9 cellular contexts compared by ENCODE assay signal in the genomic region with DNA sequence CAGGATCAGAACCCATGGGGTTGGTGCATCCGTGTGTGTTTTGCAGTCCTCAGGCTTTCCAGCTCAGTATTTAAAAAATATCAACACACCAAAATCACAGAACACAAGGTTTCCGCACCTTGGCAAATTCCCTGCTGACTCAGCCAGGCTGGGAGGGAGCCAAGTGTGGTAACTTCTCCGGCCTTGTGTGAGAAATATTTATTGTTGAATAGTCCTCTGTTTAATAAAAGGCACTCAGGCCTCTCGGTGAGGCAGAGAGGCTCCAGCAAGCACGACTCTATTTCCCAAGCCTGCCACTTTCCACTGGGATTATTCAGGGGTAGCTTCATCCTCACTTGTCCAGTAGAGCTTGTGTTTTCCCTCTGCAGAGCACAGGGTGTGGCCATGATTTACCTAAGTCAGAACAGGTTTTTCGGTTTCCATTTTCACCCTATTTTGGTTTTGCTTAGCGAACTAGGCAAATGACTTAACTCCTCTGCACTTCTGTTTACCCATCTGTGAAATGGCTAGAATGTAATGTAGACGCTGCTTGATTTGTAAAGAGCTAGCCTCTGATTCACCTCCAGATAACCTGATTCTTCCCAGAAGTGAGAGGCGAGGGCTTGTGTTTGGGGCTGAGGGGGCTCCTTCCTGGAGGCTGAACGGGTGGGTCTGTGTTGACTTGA. TPM values are rescaled to one million over a fixed set of nuclear protein-coding genes. Genes with fewer than 3 reads are reported as not detected.
DNase-seq lines count a peak whose midpoint lies in the region; ATAC-seq and TF ChIP-seq lines count a peak whose summit lies in the region.
"Had no signal": no experiment of that assay in that cellular context is flagged by ENCODE, and none has a peak within 500 bp of the region (broad histone marks: within the 10 kb centered on the region; RNA-seq: fewer than 3 reads in every experiment).

No MANE protein-coding gene starts in this region.

- H3K4me1 ChIP-seq in DOHH2 (ENCODE audit: control insufficient read depth, low read length) = peaks cover 72% of the 10 kb centered on the region
- H3K4me1 ChIP-seq in esophagus squamous epithelium = peaks cover 22 to 40% (median 32%) of the 10 kb centered on the region in 3 donors
- peaks cover 19% of the 10 kb centered on the region for H3K4me1 ChIP-seq in rectal smooth muscle tissue (ENCODE audit: control insufficient read depth, insufficient read depth, low read length)

- H3K4me3 ChIP-seq in DOHH2 (ENCODE audit: low read length) = peak overlapping the region; percentile 54
- H3K4me3 ChIP-seq in esophagus squamous epithelium = peak overlapping the region in 1 of 4 donors; percentile 42
- H3K4me3 ChIP-seq in rectal smooth muscle tissue (ENCODE audit: low read length) = peak overlapping the region; percentile 28

- intact Hi-C loops in esophagus squamous epithelium (cut with DNase I) = no loop called here

- peak; percentile 40 for TF ChIP-seq RAD21 in Ishikawa (IDR thresholded peaks at IDR 0.05; ENCODE audit: low read depth)

- no peak overlapping the region for H3K9ac ChIP-seq in rectal smooth muscle tissue (ENCODE audit: low read length)

- TF ChIP-seq CTCF in DOHH2 (IDR thresholded peaks at IDR 0.05; ENCODE audit: low read depth, low read length, poor library complexity, severe bottlenecking) (no peak), esophagus squamous epithelium (IDR thresholded peaks at IDR 0.05) (no peak)

- H4K20me1 ChIP-seq in DOHH2 (ENCODE audit: control insufficient read depth, insufficient read depth, low read depth, low read length) = no peaks in the 10 kb centered on the region

- H3K36me3 ChIP-seq in DOHH2 (ENCODE audit: control insufficient read depth, low read length) (no peaks in the 10 kb centered on the region), esophagus squamous epithelium (no peaks in the 10 kb centered on the region), rectal smooth muscle tissue (ENCODE audit: control insufficient read depth, insufficient read depth, low read length) (no peaks in the 10 kb centered on the region)

- no peak for DNase-seq in esophagus squamous epithelium (lab: John Stamatoyannopoulos, UW)
- DNase-seq in OCI-M1 (lab: John Stamatoyannopoulos, UW) = no peak
- no peak for DNase-seq in globus pallidus (ENCODE audit: low spot score)

- H3K27me3 ChIP-seq in DOHH2 (ENCODE audit: control insufficient read depth, low read length) = no peaks in the 10 kb centered on the region
- H3K27me3 ChIP-seq in esophagus squamous epithelium = no peaks in the 10 kb centered on the region
- H3K27me3 ChIP-seq in rectal smooth muscle tissue (ENCODE audit: control insufficient read depth, insufficient read depth, low read length) = no peaks in the 10 kb centered on the region

- H3F3A ChIP-seq in DOHH2 (ENCODE audit: control insufficient read depth, insufficient read depth) = no peaks in the 10 kb centered on the region

- TF ChIP-seq POLR2A in esophagus squamous epithelium (IDR thresholded peaks at IDR 0.05) (no peak), GM18505 (IDR thresholded peaks at IDR 0.05; ENCODE audit: borderline replicate concordance, extremely low read depth, insufficient read depth, insufficient read length) (no peak)

- peak; percentile 93 for TF ChIP-seq EP300 in Ishikawa (IDR thresholded peaks at IDR 0.05; ENCODE audit: borderline replicate concordance)

- no peaks in the 10 kb centered on the region for H3K9me3 ChIP-seq in DOHH2 (ENCODE audit: control insufficient read depth, insufficient read depth, low read length)
- H3K9me3 ChIP-seq in esophagus squamous epithelium = no peaks in the 10 kb centered on the region

- H3K9me2 ChIP-seq in DOHH2 (replicated peaks; ENCODE audit: control insufficient read depth, low read length) = no peaks in the 10 kb centered on the region

- 10 to 27% methylated on average over 10 of the region's 10 CpGs for WGBS in esophagus squamous epithelium, 2 donors

- ATAC-seq in GM21515 (IDR thresholded peaks at IDR 0.05; ENCODE audit: unreplicated experiment) (peak; percentile 91), GM18505 (IDR thresholded peaks at IDR 0.05; ENCODE audit: unreplicated experiment) (no peak)

- H3K27ac ChIP-seq in DOHH2 (ENCODE audit: low read depth, low read length) (0 out of 2 replicates have a peak overlapping the region, but pooled peaks have one; percentile 10), esophagus squamous epithelium (peak overlapping the region; percentile 77 to 89 (median 86)), rectal smooth muscle tissue (ENCODE audit: low read depth, low read length) (peak overlapping the region; percentile 81)
- H3K27ac ChIP-seq: HL-60 had no signal

- peak overlapping the region; percentile 54 for H3K4me2 ChIP-seq in DOHH2 (ENCODE audit: low read length)

- no peaks in the 10 kb centered on the region for H3K79me2 ChIP-seq in DOHH2 (ENCODE audit: control insufficient read depth, low read length)

TF ChIP-seq in Ishikawa, 13 proteins besides CTCF, POLR2A, EP300 and RAD21:
- TF ChIP-seq ZBTB7A (IDR thresholded peaks at IDR 0.05; ENCODE audit: low read depth) (peak; percentile 71), TCF12 (IDR thresholded peaks at IDR 0.05; ENCODE audit: low read depth) (peak; percentile 90), CREB1 (IDR thresholded peaks at IDR 0.05; ENCODE audit: low read depth) (peak; percentile 41; the same call in 1 of the 2 replicates), CEBPB (IDR thresholded peaks at IDR 0.05) (no peak; the same call in none of the 2 replicates), NFIC (IDR thresholded peaks at IDR 0.05) (peak; percentile 97), FOXM1 (IDR thresholded peaks at IDR 0.05; ENCODE audit: borderline replicate concordance, low read depth) (peak; percentile 82), YY1 (IDR thresholded peaks at IDR 0.05; ENCODE audit: low read depth) (peak; percentile 36), EGR1 (IDR thresholded peaks at IDR 0.05) (no peak), TEAD4 (IDR thresholded peaks at IDR 0.05) (peak; percentile 72), TAF1 (IDR thresholded peaks at IDR 0.05; ENCODE audit: low read depth) (no peak)
- TF ChIP-seq, protein P1, sequence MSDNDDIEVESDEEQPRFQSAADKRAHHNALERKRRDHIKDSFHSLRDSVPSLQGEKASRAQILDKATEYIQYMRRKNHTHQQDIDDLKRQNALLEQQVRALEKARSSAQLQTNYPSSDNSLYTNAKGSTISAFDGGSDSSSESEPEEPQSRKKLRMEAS (IDR thresholded peaks at IDR 0.05) = peak; percentile 57; the same call in 1 of the 2 replicates
- TF ChIP-seq, protein P2, sequence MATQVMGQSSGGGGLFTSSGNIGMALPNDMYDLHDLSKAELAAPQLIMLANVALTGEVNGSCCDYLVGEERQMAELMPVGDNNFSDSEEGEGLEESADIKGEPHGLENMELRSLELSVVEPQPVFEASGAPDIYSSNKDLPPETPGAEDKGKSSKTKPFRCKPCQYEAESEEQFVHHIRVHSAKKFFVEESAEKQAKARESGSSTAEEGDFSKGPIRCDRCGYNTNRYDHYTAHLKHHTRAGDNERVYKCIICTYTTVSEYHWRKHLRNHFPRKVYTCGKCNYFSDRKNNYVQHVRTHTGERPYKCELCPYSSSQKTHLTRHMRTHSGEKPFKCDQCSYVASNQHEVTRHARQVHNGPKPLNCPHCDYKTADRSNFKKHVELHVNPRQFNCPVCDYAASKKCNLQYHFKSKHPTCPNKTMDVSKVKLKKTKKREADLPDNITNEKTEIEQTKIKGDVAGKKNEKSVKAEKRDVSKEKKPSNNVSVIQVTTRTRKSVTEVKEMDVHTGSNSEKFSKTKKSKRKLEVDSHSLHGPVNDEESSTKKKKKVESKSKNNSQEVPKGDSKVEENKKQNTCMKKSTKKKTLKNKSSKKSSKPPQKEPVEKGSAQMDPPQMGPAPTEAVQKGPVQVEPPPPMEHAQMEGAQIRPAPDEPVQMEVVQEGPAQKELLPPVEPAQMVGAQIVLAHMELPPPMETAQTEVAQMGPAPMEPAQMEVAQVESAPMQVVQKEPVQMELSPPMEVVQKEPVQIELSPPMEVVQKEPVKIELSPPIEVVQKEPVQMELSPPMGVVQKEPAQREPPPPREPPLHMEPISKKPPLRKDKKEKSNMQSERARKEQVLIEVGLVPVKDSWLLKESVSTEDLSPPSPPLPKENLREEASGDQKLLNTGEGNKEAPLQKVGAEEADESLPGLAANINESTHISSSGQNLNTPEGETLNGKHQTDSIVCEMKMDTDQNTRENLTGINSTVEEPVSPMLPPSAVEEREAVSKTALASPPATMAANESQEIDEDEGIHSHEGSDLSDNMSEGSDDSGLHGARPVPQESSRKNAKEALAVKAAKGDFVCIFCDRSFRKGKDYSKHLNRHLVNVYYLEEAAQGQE (IDR thresholded peaks at IDR 0.05; ENCODE audit: low read depth) = no peak
- TF ChIP-seq, protein P3, sequence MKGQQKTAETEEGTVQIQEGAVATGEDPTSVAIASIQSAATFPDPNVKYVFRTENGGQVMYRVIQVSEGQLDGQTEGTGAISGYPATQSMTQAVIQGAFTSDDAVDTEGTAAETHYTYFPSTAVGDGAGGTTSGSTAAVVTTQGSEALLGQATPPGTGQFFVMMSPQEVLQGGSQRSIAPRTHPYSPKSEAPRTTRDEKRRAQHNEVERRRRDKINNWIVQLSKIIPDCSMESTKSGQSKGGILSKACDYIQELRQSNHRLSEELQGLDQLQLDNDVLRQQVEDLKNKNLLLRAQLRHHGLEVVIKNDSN (IDR thresholded peaks at IDR 0.05) = no peak

RNA-seq across cellular contexts. Expression of a gene that starts 13.0 kb away (rescaled TPM):
- total RNA-seq in esophagus squamous epithelium = 10 to 100 TPM in 2 of 4 donors, 1 to 10 TPM in 2; 4.0 to 23.0 (median 13.8) TPM

Comparison
In these comparisons a context has a peak if more than half of its experiments do, and no peak if none do; other contexts are left out.
1. H3K27ac ChIP-seq: peak in every context shown above with its lines; median percentile 86 in esophagus squamous epithelium; 81 in rectal smooth muscle tissue; 10 in DOHH2.